Comparison of ENCODE assay signal across 15 cellular contexts in genomic region chr13:46016216-46016615, GRCh38. TPM values are rescaled to one million over a fixed set of nuclear protein-coding genes. Genes with fewer than 3 reads are reported as not detected.
DNase-seq lines count a peak whose midpoint lies in the region; ATAC-seq and TF ChIP-seq lines count a peak whose summit lies in the region.
"Had no signal": no experiment of that assay in that cellular context is flagged by ENCODE, and none has a peak within 500 bp of the region (broad histone marks: within the 10 kb centered on the region; RNA-seq: fewer than 3 reads in every experiment).

No MANE protein-coding gene starts in this region.

- H3K27me3 Mint-ChIP-seq in activated naive CD4-positive, alpha-beta T cell treated with anti-CD3 and anti-CD28 coated beads for 36 hours (ENCODE audit: low read depth) = no peaks in the 10 kb centered on the region
- H3K27me3 Mint-ChIP-seq: B cell had no signal

- no peaks in the 10 kb centered on the region for H3K27me3 ChIP-seq in A673 (replicated peaks; ENCODE audit: insufficient read depth, low read depth, low read length, poor library complexity)
- H3K27me3 ChIP-seq: BLaER1 treated with 17β-estradiol and CSF1 and Interleukin-3, amounts not matched to agents 10 nM and 100 nM had no signal

- H3K36me3 ChIP-seq in A673 (ENCODE audit: insufficient read depth, low read length, poor library complexity, severe bottlenecking) (peaks cover 99% of the 10 kb centered on the region), SK-N-MC (ENCODE audit: insufficient read depth, low read length) (peaks cover 78% of the 10 kb centered on the region)

- ATAC-seq in stimulated activated effector memory CD8-positive, alpha-beta T cell treated with anti-CD3 and anti-CD28 coated beads, Interleukin-12 subunit alpha, Interleukin-12 subunit beta, amount 100 ng/mL, for 72 hours = no peak
- ATAC-seq in HG02840 (IDR thresholded peaks at IDR 0.05; ENCODE audit: low FRiP score, unreplicated experiment) = no peak
- ATAC-seq in HG03521 (IDR thresholded peaks at IDR 0.05; ENCODE audit: unreplicated experiment) = no peak
- ATAC-seq: CD8-positive, alpha-beta T cell had no signal

- TF ChIP-seq CTCF in A673 (conservative IDR thresholded peaks at IDR 0.05; ENCODE audit: low read depth, low read length) = no peak

- no TSS peak for BruUV-seq in A673 (replicated peaks; lab: Mats Ljungman, UMichigan)

- H3K9ac ChIP-seq in SK-N-MC (ENCODE audit: insufficient read length) = no peak overlapping the region
- H3K9ac ChIP-seq: BLaER1 treated with 17β-estradiol and CSF1 and Interleukin-3, amounts not matched to agents 10 nM and 100 nM; GM23248 had no signal

- no peak for DNase-seq in activated naive CD4-positive, alpha-beta T cell treated with anti-CD3 and anti-CD28 coated beads for 36 hours
- DNase-seq in activated naive CD4-positive, alpha-beta T cell (lab: John Stamatoyannopoulos, UW) = no peak
- no peak for DNase-seq in A673 (ENCODE audit: low spot score)
- no peak for DNase-seq in SK-N-MC (ENCODE audit: low read depth, low spot score)
- no peak for DNase-seq in stimulated activated effector memory CD8-positive, alpha-beta T cell treated with anti-CD3 and anti-CD28 coated beads, Interleukin-12 subunit alpha, Interleukin-12 subunit beta, amount 100 ng/mL, for 72 hours (ENCODE audit: low spot score in 2 of 2)
- DNase-seq: 8988T; Calu3; CD8-positive, alpha-beta T cell; DMS79 treated with DMSO at 0.1 percent for 48 hours; GM23248 had no signal

- peak overlapping the region; percentile 15 for H3K27ac Mint-ChIP-seq in activated naive CD4-positive, alpha-beta T cell treated with anti-CD3 and anti-CD28 coated beads for 36 hours
- peak overlapping the region; percentile 13 for H3K27ac Mint-ChIP-seq in stimulated activated effector memory CD8-positive, alpha-beta T cell treated with anti-CD3 and anti-CD28 coated beads, Interleukin-12 subunit alpha, Interleukin-12 subunit beta, amount 100 ng/mL, for 72 hours
- H3K27ac Mint-ChIP-seq: B cell had no signal

- intact Hi-C loops in activated naive CD4-positive, alpha-beta T cell treated with anti-CD3 and anti-CD28 coated beads for 36 hours (cut with micrococcal nuclease) = no loop called here
- intact Hi-C loops in A673 (cut with micrococcal nuclease; ENCODE audit: unreplicated experiment) = no loop called here

- H3K4me1 Mint-ChIP-seq in activated naive CD4-positive, alpha-beta T cell treated with anti-CD3 and anti-CD28 coated beads for 36 hours (ENCODE audit: low read depth) = peaks cover 6% of the 10 kb centered on the region
- H3K4me1 Mint-ChIP-seq in stimulated activated effector memory CD8-positive, alpha-beta T cell treated with anti-CD3 and anti-CD28 coated beads, Interleukin-12 subunit alpha, Interleukin-12 subunit beta, amount 100 ng/mL, for 72 hours = no peaks in the 10 kb centered on the region
- H3K4me1 Mint-ChIP-seq: B cell had no signal

- no peak overlapping the region for H3K4me3 Mint-ChIP-seq in activated naive CD4-positive, alpha-beta T cell treated with anti-CD3 and anti-CD28 coated beads for 36 hours
- no peak overlapping the region for H3K4me3 Mint-ChIP-seq in stimulated activated effector memory CD8-positive, alpha-beta T cell treated with anti-CD3 and anti-CD28 coated beads, Interleukin-12 subunit alpha, Interleukin-12 subunit beta, amount 100 ng/mL, for 72 hours
- H3K4me3 Mint-ChIP-seq: B cell; CD8-positive, alpha-beta T cell had no signal

- H3K4me3 ChIP-seq in A673 (ENCODE audit: low read depth, low read length, poor library complexity, severe bottlenecking) (no peak overlapping the region), SK-N-MC (no peak overlapping the region)
- H3K4me3 ChIP-seq: BLaER1 treated with 17β-estradiol and CSF1 and Interleukin-3, amounts not matched to agents 10 nM and 100 nM; GM23248; HAP-1 had no signal

- CTCF ChIA-PET in activated naive CD4-positive, alpha-beta T cell treated with anti-CD3 and anti-CD28 coated beads for 36 hours (lab: Charles Lee) = no interaction called here
- CTCF ChIA-PET in A673 (lab: Charles Lee) = no interaction called here

- H3K4me1 ChIP-seq in A673 (ENCODE audit: insufficient read depth, low read length, poor library complexity, severe bottlenecking) = peaks cover 65% of the 10 kb centered on the region

- POLR2A ChIA-PET in A673 (lab: Charles Lee; ENCODE audit: low non-redundant PET) = no interaction called here

- no peaks in the 10 kb centered on the region for H3K9me3 ChIP-seq in A673 (ENCODE audit: low read depth, low read length, poor library complexity, severe bottlenecking)
- no peaks in the 10 kb centered on the region for H3K9me3 ChIP-seq in SK-N-MC (ENCODE audit: low read depth, low read length)
- H3K9me3 ChIP-seq: BLaER1 treated with 17β-estradiol and CSF1 and Interleukin-3, amounts not matched to agents 10 nM and 100 nM; HAP-1 had no signal

- peak overlapping the region; percentile 56 for H3K27ac ChIP-seq in A673 (ENCODE audit: low read depth, low read length, poor library complexity, severe bottlenecking)
- peak overlapping the region; percentile 79 for H3K27ac ChIP-seq in SK-N-MC
- H3K27ac ChIP-seq: GM23248 had no signal

- H3K9me3 Mint-ChIP-seq in activated naive CD4-positive, alpha-beta T cell treated with anti-CD3 and anti-CD28 coated beads for 36 hours = no peaks in the 10 kb centered on the region
- H3K9me3 Mint-ChIP-seq in stimulated activated effector memory CD8-positive, alpha-beta T cell treated with anti-CD3 and anti-CD28 coated beads, Interleukin-12 subunit alpha, Interleukin-12 subunit beta, amount 100 ng/mL, for 72 hours = no peaks in the 10 kb centered on the region
- H3K9me3 Mint-ChIP-seq: CD8-positive, alpha-beta T cell had no signal

- H3K36me3 Mint-ChIP-seq in activated naive CD4-positive, alpha-beta T cell treated with anti-CD3 and anti-CD28 coated beads for 36 hours (ENCODE audit: low read depth) = peaks cover 14% of the 10 kb centered on the region
- peaks cover 78% of the 10 kb centered on the region for H3K36me3 Mint-ChIP-seq in stimulated activated effector memory CD8-positive, alpha-beta T cell treated with anti-CD3 and anti-CD28 coated beads, Interleukin-12 subunit alpha, Interleukin-12 subunit beta, amount 100 ng/mL, for 72 hours

RNA-seq across cellular contexts. Expression of gene ZC3H13, which starts 36.3 kb away (rescaled TPM):
- total RNA-seq in activated naive CD4-positive, alpha-beta T cell treated with anti-CD3 and anti-CD28 coated beads for 36 hours = 10 to 100 TPM; 38.2 to 42.2 TPM
- total RNA-seq in A673 (2021) = 373 and 378 TPM in 2 replicates
